Comparison of ENCODE assay signal across 1 cellular context in genomic region chr16:71883849-71884638, GRCh38.
TF ChIP-seq lines count a peak whose summit lies in the region.

Gene ZNF821, minus strand, starts transcription at chr16:71884182. Its CDS starts 4,236 bp downstream, at chr16:71879946.

TF ChIP-seq in K562, 482 proteins besides CTCF, POLR2A, EP300 and RAD21 (continued from another document and continues in another):
- TF ChIP-seq ATF3 (IDR thresholded peaks at IDR 0.05) (no peak), ATF3 (CRISPR knock-in tag; conservative IDR thresholded peaks at IDR 0.05) (no peak), MITF (IDR thresholded peaks at IDR 0.05) (no peak), STAT6 (CRISPR knock-in tag; IDR thresholded peaks at IDR 0.05) (no peak), ZFX (CRISPR knock-in tag; IDR thresholded peaks at IDR 0.05) (peak; percentile 83), HMBOX1 (IDR thresholded peaks at IDR 0.05) (no peak), SMARCB1 (IDR thresholded peaks at IDR 0.05; ENCODE audit: insufficient read length, low read depth) (no peak), ZSCAN32 (CRISPR knock-in tag; IDR thresholded peaks at IDR 0.05) (no peak), RFX5 (IDR thresholded peaks at IDR 0.05; ENCODE audit: low read depth, low read length) (no peak), ELK1 (CRISPR knock-in tag; IDR thresholded peaks at IDR 0.05) (no peak), RHOXF2B (CRISPR knock-in tag; conservative IDR thresholded peaks at IDR 0.05) (no peak), MAZ (CRISPR knock-in tag; conservative IDR thresholded peaks at IDR 0.05 in 1 of 2, IDR thresholded peaks at IDR 0.05 in 1 of 2) (peak; percentile 70 to 82; a peak in 3 of 4 replicates), NR4A1 (CRISPR knock-in tag; IDR thresholded peaks at IDR 0.05) (no peak), NR4A1 (tag; IDR thresholded peaks at IDR 0.05) (peak; percentile 79; the same call in 1 of the 2 replicates), NFATC3 (IDR thresholded peaks at IDR 0.05) (no peak), ZNF143 (CRISPR knock-in tag; IDR thresholded peaks at IDR 0.05) (no peak), IRF9 (tag; IDR thresholded peaks at IDR 0.05) (no peak), SMARCC2 (IDR thresholded peaks at IDR 0.05; ENCODE audit: low read depth) (no peak), BMI1 (IDR thresholded peaks at IDR 0.05; ENCODE audit: low read length) (no peak), KDM2B (CRISPR knock-in tag; IDR thresholded peaks at IDR 0.05) (no peak; the same call in 1 of the 2 replicates), THAP12 (CRISPR knock-in tag; IDR thresholded peaks at IDR 0.05) (no peak), NR0B1 (IDR thresholded peaks at IDR 0.05; ENCODE audit: partially characterized antibody) (no peak), TEAD2 (tag; IDR thresholded peaks at IDR 0.05) (no peak), CHAMP1 (IDR thresholded peaks at IDR 0.05) (no peak), ZNF584 (CRISPR knock-in tag; IDR thresholded peaks at IDR 0.05; ENCODE audit: low read depth) (no peak), ZFP36 (IDR thresholded peaks at IDR 0.05; ENCODE audit: low read depth, low read length, partially characterized antibody) (no peak), ZNF79 (CRISPR knock-in tag; IDR thresholded peaks at IDR 0.05; ENCODE audit: low read depth) (no peak), FOXM1 (IDR thresholded peaks at IDR 0.05; ENCODE audit: low read depth) (no peak), FOXM1 (CRISPR knock-in tag; IDR thresholded peaks at IDR 0.05; ENCODE audit: low read depth) (peak; percentile 19; the same call in 1 of the 2 replicates), ZKSCAN1 (IDR thresholded peaks at IDR 0.05; ENCODE audit: low read depth, low read length) (no peak), GABPA (tag; conservative IDR thresholded peaks at IDR 0.05; ENCODE audit: low read depth) (peak; percentile 45), MTA3 (IDR thresholded peaks at IDR 0.05; ENCODE audit: borderline replicate concordance) (no peak; the same call in none of the 2 replicates), MECOM (CRISPR knock-in tag; IDR thresholded peaks at IDR 0.05) (no peak), RBM34 (IDR thresholded peaks at IDR 0.05; ENCODE audit: borderline replicate concordance, insufficient read depth, low read length) (no peak), NFYB (IDR thresholded peaks at IDR 0.05; ENCODE audit: extremely low read depth, insufficient read length) (no peak), NR2C1 (IDR thresholded peaks at IDR 0.05) (no peak), NR2C1 (tag; IDR thresholded peaks at IDR 0.05) (no peak), CBFA2T3 (IDR thresholded peaks at IDR 0.05) (no peak), KDM4B (IDR thresholded peaks at IDR 0.05; ENCODE audit: borderline replicate concordance in 2 of 2, low read depth in 1 of 2) (no peak), BRD4 (IDR thresholded peaks at IDR 0.05) (no peak), NR3C1 (CRISPR knock-in tag; IDR thresholded peaks at IDR 0.05) (no peak), POLR2B (IDR thresholded peaks at IDR 0.05; ENCODE audit: low read depth, partially characterized antibody) (peak; percentile 34), PPARD (CRISPR knock-in tag; IDR thresholded peaks at IDR 0.05) (no peak), ZBTB1 (CRISPR knock-in tag; IDR thresholded peaks at IDR 0.05; ENCODE audit: borderline replicate concordance, low read depth) (peak; percentile 93), SFPQ (IDR thresholded peaks at IDR 0.05; ENCODE audit: low read depth, low read length) (no peak), BRF1 (IDR thresholded peaks at IDR 0.05; ENCODE audit: borderline replicate concordance, extremely low read depth, insufficient read length) (no peak), E2F5 (CRISPR knock-in tag; IDR thresholded peaks at IDR 0.05) (no peak), ZNF436 (CRISPR knock-in tag; IDR thresholded peaks at IDR 0.05) (no peak), ZNF695 (CRISPR knock-in tag; IDR thresholded peaks at IDR 0.05) (no peak), MAFG (tag; conservative IDR thresholded peaks at IDR 0.05) (no peak), ZBTB7A (IDR thresholded peaks at IDR 0.05; ENCODE audit: borderline replicate concordance, control insufficient read depth, low read depth, low read length) (peak; percentile 96), HDAC2 (IDR thresholded peaks at IDR 0.05) (no peak)
